ENCODE assay signal across 12 cellular contexts in the genomic region with DNA sequence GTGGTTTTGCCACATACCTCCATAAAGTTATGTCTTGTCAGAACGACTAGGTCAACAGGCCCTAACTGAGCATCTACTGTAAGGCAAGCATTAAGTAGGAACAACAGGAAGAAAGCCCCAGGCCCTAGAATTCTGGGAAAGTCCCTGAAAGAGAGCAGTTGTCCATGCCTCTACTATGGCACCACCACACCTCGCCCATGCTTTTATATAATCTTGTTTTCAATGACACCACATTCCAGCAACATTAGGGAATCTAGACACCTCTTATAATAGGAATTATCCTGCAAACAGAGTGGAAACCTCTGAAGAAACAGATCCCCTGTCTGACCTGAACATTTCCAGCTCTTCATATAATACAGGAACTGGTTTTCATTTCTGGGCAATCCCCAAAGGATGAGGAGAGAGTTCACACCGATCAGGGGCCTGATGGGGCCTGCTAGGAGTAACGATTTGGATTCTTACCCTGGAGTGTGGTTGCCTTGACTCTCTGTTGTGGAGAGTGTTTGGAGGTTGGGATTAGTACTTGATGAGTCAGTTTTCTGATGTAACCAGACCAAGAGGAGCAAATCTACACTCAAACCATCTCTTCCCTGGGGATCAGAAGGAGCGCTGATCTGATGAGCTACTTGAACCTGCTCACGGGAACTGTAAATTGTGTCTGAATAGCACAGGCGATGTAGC. TPM values are rescaled to one million over a fixed set of nuclear protein-coding genes. Genes with fewer than 3 reads are reported as not detected.
DNase-seq lines count a peak whose midpoint lies in the region; ATAC-seq and TF ChIP-seq lines count a peak whose summit lies in the region.
"Had no signal": no experiment of that assay in that cellular context is flagged by ENCODE, and none has a peak within 500 bp of the region (broad histone marks: within the 10 kb centered on the region; RNA-seq: fewer than 3 reads in every experiment).

No MANE protein-coding gene starts in this region.

- H3K27me3 Mint-ChIP-seq in osteocyte (ENCODE audit: unreplicated experiment), result no peaks in the 10 kb centered on the region
- H3K27me3 Mint-ChIP-seq: central memory CD8-positive, alpha-beta T cell; naive thymus-derived CD8-positive, alpha-beta T cell had no signal

- no peak for TF ChIP-seq POLR2A in NB4 (IDR thresholded peaks at IDR 0.05; ENCODE audit: extremely low read depth, insufficient read length)

- no peak for ATAC-seq in HG02678 (IDR thresholded peaks at IDR 0.05; ENCODE audit: unreplicated experiment)
- ATAC-seq in GM18511 (IDR thresholded peaks at IDR 0.05; ENCODE audit: unreplicated experiment), result no peak
- ATAC-seq: naive thymus-derived CD8-positive, alpha-beta T cell had no signal

- H3K4me3 Mint-ChIP-seq in osteocyte (ENCODE audit: unreplicated experiment), result no peak overlapping the region
- H3K4me3 Mint-ChIP-seq: central memory CD8-positive, alpha-beta T cell; naive thymus-derived CD8-positive, alpha-beta T cell had no signal

- peak overlapping the region; percentile 88 for H3K27ac Mint-ChIP-seq in osteocyte (ENCODE audit: unreplicated experiment)
- H3K27ac Mint-ChIP-seq: naive thymus-derived CD8-positive, alpha-beta T cell had no signal

- intact Hi-C loops in posterior cingulate gyrus (cut with DNase I), result no loop called here
- intact Hi-C loops in dorsolateral prefrontal cortex (cut with DNase I), result no loop called here

- peaks cover 18% of the 10 kb centered on the region for H3K36me3 Mint-ChIP-seq in osteocyte (ENCODE audit: unreplicated experiment)

- DNase-seq in EH (ENCODE audit: low read depth) (peak; percentile 81), NB4 (ENCODE audit: low read depth) (peak; percentile 71), cardiac fibroblast (ENCODE audit: low read depth in 2 of 2) (peak; percentile 56 to 91), osteocyte (ENCODE audit: extremely low spot score, unreplicated experiment) (no peak), posterior cingulate gyrus (no peak), dorsolateral prefrontal cortex (no peak)
- DNase-seq: naive thymus-derived CD8-positive, alpha-beta T cell; NCI-H446; stomach had no signal

- no peak for TF ChIP-seq CTCF in NB4 (IDR thresholded peaks at IDR 0.05; ENCODE audit: low read depth, low read length)
- TF ChIP-seq CTCF in cardiac fibroblast (IDR thresholded peaks at IDR 0.05; ENCODE audit: low read depth, low read length), result no peak
- no peak for TF ChIP-seq CTCF in osteocyte (IDR thresholded peaks at IDR 0.05)
- TF ChIP-seq CTCF in dorsolateral prefrontal cortex (IDR thresholded peaks at IDR 0.05 in 54 of 56, conservative IDR thresholded peaks at IDR 0.05 in 2 of 56; ENCODE audit: low read depth in 1 of 56, partially characterized antibody in 56 of 56), result no peak

- H3K9me3 Mint-ChIP-seq in osteocyte (ENCODE audit: unreplicated experiment), result no peaks in the 10 kb centered on the region
- H3K9me3 Mint-ChIP-seq: central memory CD8-positive, alpha-beta T cell; naive thymus-derived CD8-positive, alpha-beta T cell had no signal

- H3K4me1 Mint-ChIP-seq in osteocyte (ENCODE audit: unreplicated experiment), result peaks cover 44% of the 10 kb centered on the region
- H3K4me1 Mint-ChIP-seq: central memory CD8-positive, alpha-beta T cell had no signal

- H3K27me3 ChIP-seq in dorsolateral prefrontal cortex, result no peaks in the 10 kb centered on the region
- H3K27me3 ChIP-seq: stomach had no signal

- H3K4me3 ChIP-seq in NB4 (ENCODE audit: low read depth, low read length) (no peak overlapping the region), cardiac fibroblast (replicated peaks in 1 of 2; ENCODE audit: low read depth in 2 of 2, low read length in 2 of 2) (no peak overlapping the region), dorsolateral prefrontal cortex (no peak overlapping the region)
- H3K4me3 ChIP-seq: stomach had no signal

- H3K27ac ChIP-seq in dorsolateral prefrontal cortex, result peak overlapping the region in 10 of 59 donors; percentile 1 to 44 (median 20)
- H3K27ac ChIP-seq: stomach had no signal

RNA-seq across cellular contexts. Expression of gene CEP68, which starts 31.9 kb away (rescaled TPM):
- total RNA-seq in osteocyte (20.7 and 22.4 TPM in 2 replicates), dorsolateral prefrontal cortex (10 to 100 TPM; 23.2 to 57.6 (median 40.4) TPM)

RNA-seq across cellular contexts. Expression of gene SLC1A4, which starts 35.1 kb away (rescaled TPM):
- 78.7 and 81.8 TPM in 2 replicates for total RNA-seq in osteocyte
- total RNA-seq in dorsolateral prefrontal cortex, result 10 to 100 TPM; 25.8 to 83.3 (median 55.1) TPM

Comparison
In these comparisons a context has a peak if more than half of its experiments do, and no peak if none do; other contexts are left out.
1. DNase-seq: peak in EH (single experiment), NB4 (single experiment) and cardiac fibroblast (2 of 2); none in osteocyte (single experiment), posterior cingulate gyrus (0 of 10) and dorsolateral prefrontal cortex (0 of 10).